In genomic region chr9:91395553-91396470, GRCh38 we compare ENCODE assay signal across 8 cellular contexts. TPM values are rescaled to one million over a fixed set of nuclear protein-coding genes. Genes with fewer than 3 reads are reported as not detected.
A peak's percentile ranks its signal among the peaks of the same experiment; 100 is the strongest.
DNase-seq lines count a peak whose midpoint lies in the region; ATAC-seq and TF ChIP-seq lines count a peak whose summit lies in the region.

No MANE protein-coding gene starts in this region.

- ATAC-seq in HG03064 (IDR thresholded peaks at IDR 0.05; ENCODE audit: low read depth, unreplicated experiment) (peak; percentile 78), right lobe of liver (no peak), GM21360 (IDR thresholded peaks at IDR 0.05; ENCODE audit: unreplicated experiment) (no peak), GM18858 (IDR thresholded peaks at IDR 0.05; ENCODE audit: unreplicated experiment) (no peak), Right ventricle myocardium inferior (no peak)

- no peak for TF ChIP-seq CTCF in GM06990 (IDR thresholded peaks at IDR 0.05; ENCODE audit: insufficient read depth, low read length, poor library complexity, severe bottlenecking)
- no peak for TF ChIP-seq CTCF in right lobe of liver (IDR thresholded peaks at IDR 0.05)

- H3K36me3 ChIP-seq in GM06990 (ENCODE audit: control insufficient read depth, insufficient read depth, low read length) (no peaks in the 10 kb centered on the region), right lobe of liver (no peaks in the 10 kb centered on the region)

- peak; percentile 41 for DNase-seq in GM06990 (ENCODE audit: extremely low read depth, insufficient read length)
- DNase-seq in activated CD4-positive, alpha-beta T cell treated with anti-CD3 and anti-CD28 coated beads, Interleukin-2, amount 50 U/mL, for 48 hours: peak; percentile 25 to 28
- no peak for DNase-seq in right lobe of liver
- DNase-seq in cortex of kidney (lab: John Stamatoyannopoulos, UW): no peak
- DNase-seq in Right ventricle myocardium inferior (ENCODE audit: missing footprints): no peak

- H3K9me3 ChIP-seq in right lobe of liver: no peaks in the 10 kb centered on the region

- H3K27ac ChIP-seq in right lobe of liver: peak overlapping the region in 2 of 3 donors; percentile 35 to 39

- no peaks in the 10 kb centered on the region for H3K27me3 ChIP-seq in GM06990 (replicated peaks; ENCODE audit: control insufficient read depth, insufficient read depth, low read length)
- H3K27me3 ChIP-seq in right lobe of liver: no peaks in the 10 kb centered on the region

- H3K4me1 ChIP-seq in right lobe of liver: peaks cover 0 to 14% (median 0%) of the 10 kb centered on the region in 4 donors

- TF ChIP-seq POLR2A in right lobe of liver (IDR thresholded peaks at IDR 0.05): no peak

- 51% methylated on average over 7 of the region's 7 CpGs for WGBS in right lobe of liver (ENCODE audit: insufficient coverage, low coverage, low lambda C conversion rate, missing lambda C conversion rate)

- intact Hi-C loops in right lobe of liver (cut with DNase I): no loop called here
- intact Hi-C loops in Right ventricle myocardium inferior (cut with DNase I): no loop called here

- no peak overlapping the region for H3K4me3 ChIP-seq in GM06990 (replicated peaks; ENCODE audit: low read depth, low read length)
- no peak overlapping the region for H3K4me3 ChIP-seq in right lobe of liver

RNA-seq across cellular contexts. Expression of gene NFIL3, which starts 27.8 kb away (rescaled TPM):
- 10 to 100 TPM; 16.0 to 55.4 (median 25.6) TPM for total RNA-seq in right lobe of liver
- total RNA-seq in Right ventricle myocardium inferior: 21.3 TPM

RNA-seq across cellular contexts. Expression of gene AUH, which starts 34.1 kb away (rescaled TPM):
- total RNA-seq in right lobe of liver (10 to 100 TPM; 12.0 to 22.4 (median 18.4) TPM), Right ventricle myocardium inferior (37.9 TPM)

Comparison
In these comparisons a context has a peak if more than half of its experiments do, and no peak if none do; other contexts are left out.
1. DNase-seq: peak in GM06990 (single experiment) and activated CD4-positive, alpha-beta T cell treated with anti-CD3 and anti-CD28 coated beads, Interleukin-2, amount 50 U/mL, for 48 hours (2 of 2); none in right lobe of liver (0 of 3), cortex of kidney (single experiment) and Right ventricle myocardium inferior (single experiment).